Comparison of ENCODE assay signal across 8 cellular contexts in the genomic region with DNA sequence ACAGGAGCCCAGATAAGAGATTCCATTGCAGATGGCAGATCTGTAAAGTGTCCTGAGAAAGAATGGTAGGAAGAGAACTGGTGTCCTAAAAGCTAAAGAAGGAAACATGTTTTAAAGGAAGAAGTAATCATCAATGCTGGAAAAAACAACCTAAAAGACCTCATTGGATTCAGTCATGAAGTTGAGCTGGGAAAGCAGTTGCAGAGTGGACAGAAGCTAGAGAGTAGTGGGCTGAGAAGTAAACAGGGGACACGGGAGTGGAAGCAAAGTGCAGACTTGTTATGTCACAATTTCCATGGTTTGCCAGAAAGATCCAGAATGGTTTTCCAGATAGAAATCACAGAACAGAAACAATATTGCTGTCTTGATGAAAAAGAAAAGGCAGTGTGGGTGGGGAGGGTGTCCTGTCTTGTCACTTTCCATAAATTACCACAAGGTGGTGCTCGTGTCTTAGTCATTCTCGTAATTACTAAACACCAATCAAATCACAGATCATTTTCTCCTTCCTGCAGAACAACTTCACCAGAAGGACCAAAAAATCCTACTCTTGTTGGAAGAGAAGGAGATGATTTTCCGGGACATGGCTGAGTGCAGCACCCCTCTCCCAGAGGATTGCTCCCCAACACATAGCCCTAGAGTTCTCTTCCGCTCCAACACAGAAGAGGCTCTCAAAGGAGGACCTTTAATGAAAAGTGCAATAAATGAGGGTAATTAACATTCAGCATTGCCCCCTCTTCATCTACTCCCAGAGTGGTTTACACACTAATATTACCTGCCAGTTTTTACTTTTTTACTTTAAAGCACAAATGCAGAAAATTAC.
A peak's percentile ranks its signal among the peaks of the same experiment; 100 is the strongest.
DNase-seq lines count a peak whose midpoint lies in the region; ATAC-seq and TF ChIP-seq lines count a peak whose summit lies in the region.

No MANE protein-coding gene starts in this region.

- 30% methylated on average over 5 of the region's 5 CpGs for WGBS in suprapubic skin

- ATAC-seq in left lobe of liver (peak; percentile 88), GM18505 (IDR thresholded peaks at IDR 0.05; ENCODE audit: unreplicated experiment) (no peak)

- TF ChIP-seq CTCF in NB4 (IDR thresholded peaks at IDR 0.05; ENCODE audit: low read depth, low read length): peak; percentile 65
- peak; percentile 59 to 80 for TF ChIP-seq CTCF in suprapubic skin (IDR thresholded peaks at IDR 0.05)

- H3K4me3 ChIP-seq in NB4 (ENCODE audit: low read depth, low read length) (no peak overlapping the region), suprapubic skin (no peak overlapping the region)

- TF ChIP-seq POLR2A in NB4 (IDR thresholded peaks at IDR 0.05; ENCODE audit: extremely low read depth, insufficient read length): no peak
- no peak for TF ChIP-seq POLR2A in suprapubic skin (IDR thresholded peaks at IDR 0.05)
- TF ChIP-seq POLR2A in GM18505 (IDR thresholded peaks at IDR 0.05; ENCODE audit: borderline replicate concordance, extremely low read depth, insufficient read depth, insufficient read length): no peak

- no peak overlapping the region for H3K27ac ChIP-seq in suprapubic skin

- TF ChIP-seq EP300 in suprapubic skin (IDR thresholded peaks at IDR 0.05): no peak

- H3K9me3 ChIP-seq in suprapubic skin: no peaks in the 10 kb centered on the region

- H3K36me3 ChIP-seq in suprapubic skin: peaks cover 87% of the 10 kb centered on the region

- DNase-seq in EL (peak; percentile 59), H4 (ENCODE audit: low spot score) (peak; percentile 57), NB4 (ENCODE audit: low read depth) (peak; percentile 77), SKM-1 (lab: John Stamatoyannopoulos, UW; ENCODE audit: unreplicated experiment) (peak; percentile 44), cerebellum (ENCODE audit: low spot score) (peak; percentile 70), left lobe of liver (ENCODE audit: low spot score) (no peak), suprapubic skin (ENCODE audit: low spot score in 2 of 2) (no peak)

- H3K4me1 ChIP-seq in suprapubic skin: peaks cover 24% of the 10 kb centered on the region

- H3K27me3 ChIP-seq in suprapubic skin: no peaks in the 10 kb centered on the region

Comparison
In these comparisons a context has a peak if more than half of its experiments do, and no peak if none do; other contexts are left out.
1. DNase-seq: peak in EL (single experiment), H4 (single experiment), NB4 (single experiment), SKM-1 (single experiment) and cerebellum (single experiment); none in left lobe of liver (single experiment) and suprapubic skin (0 of 2).